In the genomic region with DNA sequence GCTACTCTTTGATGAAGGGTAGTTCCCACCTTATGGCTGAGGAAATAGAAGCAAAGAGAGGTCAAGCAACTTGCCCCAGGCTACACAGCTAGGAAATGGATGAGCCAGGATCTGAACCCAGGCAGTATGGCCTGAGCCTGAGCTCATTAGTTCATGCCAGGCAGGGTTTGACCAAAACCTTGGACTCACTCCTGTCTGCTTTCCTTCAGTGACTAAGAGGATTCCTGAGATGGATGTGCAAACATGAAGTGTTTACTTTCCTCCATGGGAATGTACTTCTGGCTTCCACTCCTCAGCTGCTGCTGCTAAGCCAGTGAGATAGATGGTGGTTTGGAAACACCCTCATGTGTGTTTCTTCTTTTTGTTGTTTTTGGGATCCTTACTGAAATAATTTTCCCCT, we compare ENCODE assay signal across 8 cellular contexts. TPM values are rescaled to one million over a fixed set of nuclear protein-coding genes. Genes with fewer than 3 reads are reported as not detected.
DNase-seq lines count a peak whose midpoint lies in the region; ATAC-seq and TF ChIP-seq lines count a peak whose summit lies in the region.

No MANE protein-coding gene starts in this region.

- peaks cover 19% of the 10 kb centered on the region for H3K4me1 Mint-ChIP-seq in mesothelial cell of epicardium
- H3K4me1 Mint-ChIP-seq in activated CD4-positive, alpha-beta T cell treated with anti-CD3 and anti-CD28 coated beads for 36 hours = no peaks in the 10 kb centered on the region

- no peaks in the 10 kb centered on the region for H4K20me1 ChIP-seq in IMR-90 (ENCODE audit: insufficient read depth, low read length)

- H3K79me2 ChIP-seq in ACC112 (ENCODE audit: control insufficient read depth, insufficient read depth, low read length, unreplicated experiment) = no peaks in the 10 kb centered on the region

- POLR2A ChIA-PET in IMR-90 (lab: Charles Lee; ENCODE audit: unreplicated experiment) = no interaction called here
- POLR2A ChIA-PET in activated CD4-positive, alpha-beta T cell treated with anti-CD3 and anti-CD28 coated beads for 36 hours (lab: Charles Lee) = no interaction called here

- in situ Hi-C loops in IMR-90 (cut with MboI; ENCODE audit: low sequenced_read_pairs) = no loop called here

- H3K4me2 ChIP-seq in IMR-90 (ENCODE audit: low read depth, low read length) (peak overlapping the region; percentile 81; the same call in 1 of the 2 replicates), neuronal stem cell (ENCODE audit: insufficient read depth, low read length, poor library complexity, severe bottlenecking) (no peak overlapping the region)

- dilution Hi-C loops in IMR-90 (cut with HindIII; ENCODE audit: low sequenced_read_pairs, unreplicated experiment) = no loop called here

- no peak overlapping the region for H3K56ac ChIP-seq in IMR-90 (ENCODE audit: extremely low read depth, insufficient read depth, low read length)

- intact Hi-C loops in IMR-90 (cut with micrococcal nuclease) = no loop called here
- intact Hi-C loops in activated CD4-positive, alpha-beta T cell treated with anti-CD3 and anti-CD28 coated beads for 36 hours (cut with DNase I, micrococcal nuclease) = no loop called here

- peak; percentile 88 for ATAC-seq in IMR-90 (ENCODE audit: low read depth)
- ATAC-seq in activated CD4-positive, CD25-positive, alpha-beta regulatory T cell treated with anti-CD3 and anti-CD28 coated beads, Interleukin-2, amount 50 U/mL, for 24 hours = no peak
- ATAC-seq in activated CD4-positive, alpha-beta T cell treated with anti-CD3 and anti-CD28 coated beads for 36 hours = no peak

- H2BK5ac ChIP-seq in IMR-90 (ENCODE audit: low read depth, low read length, poor library complexity, severe bottlenecking) (peak overlapping the region; percentile 95), neuronal stem cell (ENCODE audit: low read length) (no peak overlapping the region)

- H3K14ac ChIP-seq in IMR-90 (replicated peaks; ENCODE audit: low read depth, low read length) = peak overlapping the region; percentile 83; the same call in 1 of the 2 replicates
- H3K14ac ChIP-seq in neuronal stem cell (ENCODE audit: low read length) = no peak overlapping the region

- peak overlapping the region; percentile 95 for H2BK20ac ChIP-seq in IMR-90 (ENCODE audit: low read depth, low read length)

- H3K4me3 ChIP-seq in ACC112 (ENCODE audit: low read depth, low read length) = peak overlapping the region; percentile 41; the same call in 1 of the 2 replicates
- no peak overlapping the region for H3K4me3 ChIP-seq in IMR-90 (ENCODE audit: insufficient read depth, low read depth, low read length)
- no peak overlapping the region for H3K4me3 ChIP-seq in neuronal stem cell (ENCODE audit: low read length in 2 of 2)

- peaks cover 7% of the 10 kb centered on the region for H3K9me3 Mint-ChIP-seq in mesothelial cell of epicardium
- peaks cover 2% of the 10 kb centered on the region for H3K9me3 Mint-ChIP-seq in activated CD4-positive, alpha-beta T cell treated with anti-CD3 and anti-CD28 coated beads for 36 hours (ENCODE audit: low read depth)

- peak overlapping the region; percentile 94; the same call in 2 of the 3 replicates for H2BK15ac ChIP-seq in IMR-90 (ENCODE audit: low read depth, low read length)
- no peak overlapping the region for H2BK15ac ChIP-seq in neuronal stem cell (ENCODE audit: low read length)

- peaks cover 9% of the 10 kb centered on the region; the same call in 1 of the 2 replicates for H3K9me1 ChIP-seq in IMR-90 (ENCODE audit: insufficient read depth, low read length)

- no peak for TF ChIP-seq RAD21 in IMR-90 (IDR thresholded peaks at IDR 0.05; ENCODE audit: low read length)

- no peaks in the 10 kb centered on the region for H3K79me1 ChIP-seq in IMR-90 (ENCODE audit: low read depth in 1 of 2, low read length in 2 of 2)
- H3K79me1 ChIP-seq in neuronal stem cell (ENCODE audit: low read depth, low read length) = no peaks in the 10 kb centered on the region

- H2AFZ ChIP-seq in ACC112 (ENCODE audit: low read length, unreplicated experiment) (peak overlapping the region; percentile 16), IMR-90 (replicated peaks; ENCODE audit: low read length, poor library complexity) (no peak overlapping the region), neuronal stem cell (ENCODE audit: low read length) (no peak overlapping the region)

- H3K9ac ChIP-seq in IMR-90 (ENCODE audit: low read depth, low read length) (no peak overlapping the region), neuronal stem cell (ENCODE audit: low read depth, low read length, poor library complexity) (no peak overlapping the region)

- peak overlapping the region; percentile 77 for H3K18ac ChIP-seq in IMR-90 (ENCODE audit: low read depth, low read length)
- H3K18ac ChIP-seq in neuronal stem cell (ENCODE audit: low read length) = no peak overlapping the region

- TF ChIP-seq CTCF in IMR-90 (conservative IDR thresholded peaks at IDR 0.05; ENCODE audit: low read depth, low read length) = no peak
- no peak for TF ChIP-seq CTCF in mesothelial cell of epicardium (IDR thresholded peaks at IDR 0.05; ENCODE audit: unreplicated experiment)

- BruUV-seq in IMR-90 (replicated peaks; lab: Mats Ljungman, UMichigan) = no TSS peak

- no peaks in the 10 kb centered on the region for H3K36me3 ChIP-seq in ACC112 (ENCODE audit: insufficient read depth, low read length)
- H3K36me3 ChIP-seq in IMR-90 (ENCODE audit: control insufficient read depth, insufficient read depth, low read length) = no peaks in the 10 kb centered on the region
- no peaks in the 10 kb centered on the region for H3K36me3 ChIP-seq in neuronal stem cell (replicated peaks in 1 of 2; ENCODE audit: control insufficient read depth in 2 of 2, insufficient read depth in 2 of 2, low read length in 2 of 2)

- H3K27ac Mint-ChIP-seq in mesothelial cell of epicardium = peak overlapping the region; percentile 75
- no peak overlapping the region for H3K27ac Mint-ChIP-seq in activated CD4-positive, alpha-beta T cell treated with anti-CD3 and anti-CD28 coated beads for 36 hours

- H3K27me3 ChIP-seq in ACC112 (ENCODE audit: insufficient read depth, low read length) = no peaks in the 10 kb centered on the region
- no peaks in the 10 kb centered on the region for H3K27me3 ChIP-seq in IMR-90 (ENCODE audit: control insufficient read depth, insufficient read depth, low read length)
- no peaks in the 10 kb centered on the region for H3K27me3 ChIP-seq in neuronal stem cell (ENCODE audit: control insufficient read depth in 3 of 3, insufficient read depth in 3 of 3, low read depth in 1 of 3, low read length in 3 of 3)

- peak overlapping the region; percentile 92 for H2BK120ac ChIP-seq in IMR-90 (ENCODE audit: low read depth, low read length)
- no peak overlapping the region for H2BK120ac ChIP-seq in neuronal stem cell (ENCODE audit: low read depth, low read length)

- peak overlapping the region; percentile 98 for H4K91ac ChIP-seq in IMR-90 (ENCODE audit: insufficient read depth, low read depth, low read length)
- no peak overlapping the region for H4K91ac ChIP-seq in neuronal stem cell (ENCODE audit: low read depth, low read length, poor library complexity)

- no peak for TF ChIP-seq POLR2A in IMR-90 (IDR thresholded peaks at IDR 0.05; ENCODE audit: low read depth, low read length)

- H3K27ac ChIP-seq in ACC112 (ENCODE audit: low read depth, low read length) = peak overlapping the region; percentile 97
- peak overlapping the region; percentile 78 for H3K27ac ChIP-seq in IMR-90 (ENCODE audit: insufficient read depth, low read length)
- no peak overlapping the region for H3K27ac ChIP-seq in neuronal stem cell (replicated peaks; ENCODE audit: low read length)

- peak overlapping the region; percentile 47 for H2AK9ac ChIP-seq in IMR-90 (replicated peaks; ENCODE audit: low read depth, low read length, poor library complexity)

- DNase-seq in IMR-90 = peak; percentile 97
- DNase-seq in dedifferentiated amniotic fluid mesenchymal stem cell (ENCODE audit: extremely low spot score) = peak; percentile 93
- DNase-seq in mesothelial cell of epicardium (ENCODE audit: low spot score in 2 of 2, unreplicated experiment in 2 of 2) = no peak
- no peak for DNase-seq in neuronal stem cell (ENCODE audit: low spot score)
- DNase-seq in DMS 273 treated with DMSO at 0.1 percent for 48 hours (lab: John Stamatoyannopoulos, UW) = no peak
- no peak for DNase-seq in activated CD4-positive, alpha-beta T cell treated with anti-CD3 and anti-CD28 coated beads for 36 hours

- H3K4ac ChIP-seq in IMR-90 (ENCODE audit: low read depth, low read length) (peak overlapping the region; percentile 98), neuronal stem cell (ENCODE audit: low read length) (no peak overlapping the region)

- H2AK5ac ChIP-seq in IMR-90 (ENCODE audit: low read depth, low read length) = peak overlapping the region; percentile 96
- H2AK5ac ChIP-seq in neuronal stem cell (ENCODE audit: low read depth, low read length) = no peak overlapping the region

- H3K9me3 ChIP-seq in IMR-90 (ENCODE audit: control insufficient read depth, insufficient read depth, low read length) (no peaks in the 10 kb centered on the region), neuronal stem cell (replicated peaks in 1 of 2; ENCODE audit: control insufficient read depth in 2 of 2, insufficient read depth in 1 of 2, low read depth in 1 of 2, low read length in 2 of 2) (no peaks in the 10 kb centered on the region)

- H3K27me3 Mint-ChIP-seq in mesothelial cell of epicardium (ENCODE audit: low read depth) = no peaks in the 10 kb centered on the region
- peaks cover 9% of the 10 kb centered on the region for H3K27me3 Mint-ChIP-seq in activated CD4-positive, alpha-beta T cell treated with anti-CD3 and anti-CD28 coated beads for 36 hours

- H3K36me3 Mint-ChIP-seq in mesothelial cell of epicardium = peaks cover 2% of the 10 kb centered on the region
- H3K36me3 Mint-ChIP-seq in activated CD4-positive, alpha-beta T cell treated with anti-CD3 and anti-CD28 coated beads for 36 hours (ENCODE audit: low read depth) = no peaks in the 10 kb centered on the region

- H3K23ac ChIP-seq in IMR-90 (ENCODE audit: low read depth, low read length) (0 out of 2 replicates have a peak overlapping the region, but pooled peaks have one; percentile 79), neuronal stem cell (ENCODE audit: low read depth, low read length, poor library complexity) (no peak overlapping the region)

- no peak overlapping the region for H3K4me3 Mint-ChIP-seq in mesothelial cell of epicardium
- H3K4me3 Mint-ChIP-seq in activated CD4-positive, alpha-beta T cell treated with anti-CD3 and anti-CD28 coated beads for 36 hours = no peak overlapping the region

- H4K8ac ChIP-seq in IMR-90 (ENCODE audit: low read depth in 2 of 2, low read length in 2 of 2) (peak overlapping the region in 1 of 2 experiments; percentile 90; a peak in 3 of 4 replicates), neuronal stem cell (ENCODE audit: low read depth, low read length) (no peak overlapping the region)

- H4K5ac ChIP-seq in IMR-90 (ENCODE audit: low read depth, low read length) = peak overlapping the region; percentile 55

- H3K4me1 ChIP-seq in ACC112 (ENCODE audit: control insufficient read depth, insufficient read depth, low read length, unreplicated experiment) (peaks cover 28% of the 10 kb centered on the region), IMR-90 (ENCODE audit: control insufficient read depth, insufficient read depth, low read length) (peaks cover 16% of the 10 kb centered on the region), neuronal stem cell (ENCODE audit: control insufficient read depth in 2 of 2, insufficient read depth in 1 of 2, low read depth in 1 of 2, low read length in 2 of 2) (peaks cover 0 to 4% of the 10 kb centered on the region in 2 donors)

- no peak overlapping the region for H2BK12ac ChIP-seq in neuronal stem cell (ENCODE audit: low read length)

- CTCF ChIA-PET in IMR-90 (lab: Yijun Ruan, JAX) = no interaction called here
- CTCF ChIA-PET in activated CD4-positive, alpha-beta T cell treated with anti-CD3 and anti-CD28 coated beads for 36 hours (lab: Charles Lee) = interaction anchor here (1.6 kb wide), 1 partner anchor 253 kb away, joined by 3 read pairs; no protein-coding TSS in a partner anchor

RNA-seq across cellular contexts. Expression of gene ERRFI1, which starts 35.1 kb away (rescaled TPM):
- total RNA-seq in IMR-90 (2012; rRNA removed) = 101 and 106 TPM in 2 replicates
- 102 and 145 TPM in 2 replicates for polyA plus RNA-seq in IMR-90 (2012; rRNA removed)
- polyA plus RNA-seq in IMR-90 (2012; cell fraction: cytosol; rRNA removed) = 66.7 and 88.3 TPM in 2 replicates
- polyA plus RNA-seq in IMR-90 (2012; cell fraction: nucleus; rRNA removed; ENCODE audit: low replicate concordance) = 50.7 and 405 TPM in 2 replicates
- 124 to 134 TPM (median 130 TPM) in 3 replicates for total RNA-seq in mesothelial cell of epicardium
- polyA plus RNA-seq in neuronal stem cell (2013, experiment 1 of 2) = 33.5 TPM
- 32.9 TPM for polyA plus RNA-seq in neuronal stem cell (2013, experiment 2 of 2)
- total RNA-seq in activated CD4-positive, alpha-beta T cell treated with anti-CD3 and anti-CD28 coated beads for 36 hours = 1 to 10 TPM; 1.3 to 1.5 TPM

Comparison
In these comparisons a context has a peak if more than half of its experiments do, and no peak if none do; other contexts are left out.
1. DNase-seq: peak in IMR-90 (single experiment) and dedifferentiated amniotic fluid mesenchymal stem cell (single experiment); none in mesothelial cell of epicardium (0 of 2), neuronal stem cell (single experiment), DMS 273 treated with DMSO at 0.1 percent for 48 hours (single experiment) and activated CD4-positive, alpha-beta T cell treated with anti-CD3 and anti-CD28 coated beads for 36 hours (single experiment).
2. RNA of gene ERRFI1, which starts 35.1 kb away (total RNA-seq): 124 to 134 TPM in mesothelial cell of epicardium and 101 to 106 TPM in IMR-90; 1.3 to 1.5 TPM in activated CD4-positive, alpha-beta T cell treated with anti-CD3 and anti-CD28 coated beads for 36 hours; every median in the first group is over 10 times any median in the second.